In genomic region chr10:12709516-12709915, GRCh38 we compare ENCODE assay signal across 14 cellular contexts.
DNase-seq lines count a peak whose midpoint lies in the region; ATAC-seq and TF ChIP-seq lines count a peak whose summit lies in the region.
"Had no signal": no experiment of that assay in that cellular context is flagged by ENCODE, and none has a peak within 500 bp of the region (broad histone marks: within the 10 kb centered on the region; RNA-seq: fewer than 3 reads in every experiment).

No MANE protein-coding gene starts in this region.

- no peak for TF ChIP-seq POLR2A in vagina (IDR thresholded peaks at IDR 0.05)

- CTCF ChIA-PET in activated CD4-positive, alpha-beta memory T cell treated with anti-CD3 and anti-CD28 coated beads for 36 hours (lab: Charles Lee): interaction anchor here (0.6 to 11.1 kb wide), 13 partner anchors 9 to 917 kb away, joined by 3 to 85 read pairs (median 13); no protein-coding TSS in a partner anchor

- no peaks in the 10 kb centered on the region for H3K27me3 Mint-ChIP-seq in natural killer cell treated with Interleukin-12 subunit alpha and Interleukin-12 subunit beta and Interleukin-15 and Interleukin-18, amount 100 ng/mL, for 72 hours
- no peaks in the 10 kb centered on the region for H3K27me3 Mint-ChIP-seq in natural killer cell (ENCODE audit: low read depth in 2 of 2)
- H3K27me3 Mint-ChIP-seq in activated CD4-positive, alpha-beta memory T cell treated with anti-CD3 and anti-CD28 coated beads for 36 hours: no peaks in the 10 kb centered on the region
- H3K27me3 Mint-ChIP-seq: T-cell had no signal

- DNase-seq in natural killer cell treated with Interleukin-12 subunit alpha and Interleukin-12 subunit beta and Interleukin-15 and Interleukin-18, amount 100 ng/mL, for 72 hours (ENCODE audit: low spot score): no peak
- no peak for DNase-seq in natural killer cell
- DNase-seq in activated CD4-positive, alpha-beta memory T cell treated with anti-CD3 and anti-CD28 coated beads for 36 hours: no peak
- DNase-seq in fibroblast of peridontal ligament (ENCODE audit: extremely low read depth): peak; percentile 49
- DNase-seq in vagina (ENCODE audit: extremely low spot score in 2 of 2): no peak
- DNase-seq in H7: no peak
- DNase-seq in cerebellar cortex (ENCODE audit: low spot score): no peak
- DNase-seq: activated effector memory CD4-positive, alpha-beta T cell treated with Interleukin-2 at 50 U/mL for 16 hours; H9; NCI-H2081 treated with DMSO at 0.1 percent for 48 hours; stimulated activated CD4-positive, alpha-beta T cell treated with anti-CD3 and anti-CD28 coated beads, Interleukin-15, amount 100 ng/mL, for 24 hours; T-cell; upper lobe of right lung had no signal

- no peaks in the 10 kb centered on the region for H3K36me3 ChIP-seq in vagina
- no peaks in the 10 kb centered on the region for H3K36me3 ChIP-seq in H7 (replicated peaks; ENCODE audit: control insufficient read depth, insufficient read depth, low read length)
- H3K36me3 ChIP-seq: upper lobe of right lung had no signal

- POLR2A ChIA-PET in activated CD4-positive, alpha-beta memory T cell treated with anti-CD3 and anti-CD28 coated beads for 36 hours (lab: Charles Lee): interaction anchor here (0.7 to 3.2 kb wide), 5 partner anchors 10 to 72 kb away, joined by 3 to 14 read pairs (median 7); no protein-coding TSS in a partner anchor

- ATAC-seq in natural killer cell treated with Interleukin-12 subunit alpha and Interleukin-12 subunit beta and Interleukin-15 and Interleukin-18, amount 100 ng/mL, for 72 hours: no peak
- ATAC-seq in natural killer cell: no peak
- no peak for ATAC-seq in HG02642 (IDR thresholded peaks at IDR 0.05; ENCODE audit: poor library complexity, unreplicated experiment)
- ATAC-seq: T-cell, upper lobe of right lung had no signal

- no peaks in the 10 kb centered on the region for H3K36me3 Mint-ChIP-seq in natural killer cell treated with Interleukin-12 subunit alpha and Interleukin-12 subunit beta and Interleukin-15 and Interleukin-18, amount 100 ng/mL, for 72 hours
- no peaks in the 10 kb centered on the region for H3K36me3 Mint-ChIP-seq in natural killer cell
- no peaks in the 10 kb centered on the region for H3K36me3 Mint-ChIP-seq in activated CD4-positive, alpha-beta memory T cell treated with anti-CD3 and anti-CD28 coated beads for 36 hours
- H3K36me3 Mint-ChIP-seq: T-cell had no signal

- TF ChIP-seq CTCF in natural killer cell (IDR thresholded peaks at IDR 0.05) (no peak), vagina (IDR thresholded peaks at IDR 0.05) (no peak)

- no peaks in the 10 kb centered on the region for H3K9me3 Mint-ChIP-seq in natural killer cell treated with Interleukin-12 subunit alpha and Interleukin-12 subunit beta and Interleukin-15 and Interleukin-18, amount 100 ng/mL, for 72 hours
- H3K9me3 Mint-ChIP-seq in natural killer cell: no peaks in the 10 kb centered on the region
- no peaks in the 10 kb centered on the region for H3K9me3 Mint-ChIP-seq in activated CD4-positive, alpha-beta memory T cell treated with anti-CD3 and anti-CD28 coated beads for 36 hours
- H3K9me3 Mint-ChIP-seq: H9, T-cell had no signal

- H3K27ac Mint-ChIP-seq in natural killer cell treated with Interleukin-12 subunit alpha and Interleukin-12 subunit beta and Interleukin-15 and Interleukin-18, amount 100 ng/mL, for 72 hours: peak overlapping the region; percentile 75 to 90
- H3K27ac Mint-ChIP-seq in natural killer cell: peak overlapping the region in 1 of 2 donors; percentile 29
- H3K27ac Mint-ChIP-seq in activated CD4-positive, alpha-beta memory T cell treated with anti-CD3 and anti-CD28 coated beads for 36 hours: peak overlapping the region; percentile 77

- intact Hi-C loops in natural killer cell (cut with micrococcal nuclease) (no loop called here), vagina (cut with DNase I) (no loop called here)
- intact Hi-C loops in activated CD4-positive, alpha-beta memory T cell treated with anti-CD3 and anti-CD28 coated beads for 36 hours (cut with micrococcal nuclease): loop anchor here (5.0 kb wide), 2 partner anchors 73 to 393 kb away; partner anchors contain the start of gene OPTN

- no peaks in the 10 kb centered on the region for H3K9me3 ChIP-seq in vagina
- H3K9me3 ChIP-seq: upper lobe of right lung had no signal

- H3K27me3 ChIP-seq in vagina: no peaks in the 10 kb centered on the region
- H3K27me3 ChIP-seq in H7 (ENCODE audit: control insufficient read depth, insufficient read depth, low read length): no peaks in the 10 kb centered on the region
- H3K27me3 ChIP-seq: upper lobe of right lung had no signal

- H3K4me1 Mint-ChIP-seq in natural killer cell treated with Interleukin-12 subunit alpha and Interleukin-12 subunit beta and Interleukin-15 and Interleukin-18, amount 100 ng/mL, for 72 hours (ENCODE audit: low read depth in 2 of 2): peaks cover 54 to 56% of the 10 kb centered on the region in 2 donors
- H3K4me1 Mint-ChIP-seq in natural killer cell: peaks cover 24 to 25% of the 10 kb centered on the region in 2 donors
- H3K4me1 Mint-ChIP-seq in activated CD4-positive, alpha-beta memory T cell treated with anti-CD3 and anti-CD28 coated beads for 36 hours (ENCODE audit: low read depth): peaks cover 73% of the 10 kb centered on the region

- H3K4me3 Mint-ChIP-seq in natural killer cell treated with Interleukin-12 subunit alpha and Interleukin-12 subunit beta and Interleukin-15 and Interleukin-18, amount 100 ng/mL, for 72 hours: no peak overlapping the region
- H3K4me3 Mint-ChIP-seq in natural killer cell: no peak overlapping the region
- H3K4me3 Mint-ChIP-seq in activated CD4-positive, alpha-beta memory T cell treated with anti-CD3 and anti-CD28 coated beads for 36 hours: no peak overlapping the region
- H3K4me3 Mint-ChIP-seq: H9, T-cell had no signal

- H3K4me3 ChIP-seq in vagina (no peak overlapping the region), H7 (ENCODE audit: insufficient read depth, low read depth, low read length) (no peak overlapping the region)
- H3K4me3 ChIP-seq: upper lobe of right lung had no signal

- H3K4me1 ChIP-seq in vagina: peaks cover 49% of the 10 kb centered on the region

- peak overlapping the region; percentile 80 for H3K27ac ChIP-seq in vagina
- H3K27ac ChIP-seq: upper lobe of right lung had no signal
